Comparison of ENCODE assay signal across 8 cellular contexts in genomic region chr16:81006472-81007311, GRCh38. TPM values are rescaled to one million over a fixed set of nuclear protein-coding genes. Genes with fewer than 3 reads are reported as not detected.
DNase-seq lines count a peak whose midpoint lies in the region; ATAC-seq and TF ChIP-seq lines count a peak whose summit lies in the region.

Gene CENPN (plus strand): TSS chr16:81007214. CDS start chr16:81011940, 4,726 bp downstream.
Gene CMC2 (minus strand): TSS chr16:81006885. CDS start chr16:80997394, 9,491 bp downstream.

- H3K36me3 Mint-ChIP-seq in immature natural killer cell: peaks cover 0 to 6% (median 0%) of the 10 kb centered on the region in 3 donors

- peak within 1 kb of the TSS; percentile 98 to 100 (median 100) for H3K27ac Mint-ChIP-seq in immature natural killer cell

- H3K27ac ChIP-seq in caudate nucleus (ENCODE audit: low read depth, low read length): peak within 1 kb of the TSS; percentile 100

- H3K27me3 Mint-ChIP-seq in immature natural killer cell (ENCODE audit: low read depth in 3 of 3): peaks cover 18 to 35% (median 22%) of the 10 kb centered on the region in 3 donors

- no peaks in the 10 kb centered on the region for H3K9me3 Mint-ChIP-seq in immature natural killer cell

- peak within 1 kb of the TSS; percentile 88 to 100 (median 98) for H3K4me3 Mint-ChIP-seq in immature natural killer cell

- peaks cover 43 to 54% of the 10 kb centered on the region in 2 donors for H3K4me1 Mint-ChIP-seq in immature natural killer cell

- ATAC-seq in GM19035 (IDR thresholded peaks at IDR 0.05; ENCODE audit: unreplicated experiment) (peak; percentile 84), HG03342 (IDR thresholded peaks at IDR 0.05; ENCODE audit: unreplicated experiment) (peak; percentile 81)

- TF ChIP-seq CTCF in AG09319 (IDR thresholded peaks at IDR 0.05; ENCODE audit: low read depth, low read length): no peak

- DNase-seq in AG09319 (ENCODE audit: extremely low read depth, low read depth) (peak; percentile 99), NCI-H345 treated with DMSO at 0.1 percent for 48 hours (lab: John Stamatoyannopoulos, UW; ENCODE audit: unreplicated experiment) (peak; percentile 86), caudate nucleus (lab: John Stamatoyannopoulos, UW) (peak; percentile 79 to 100 (median 98)), immature natural killer cell (peak; percentile 99 to 100 (median 99)), smooth muscle cell of the brain vasculature (ENCODE audit: low read depth, low spot score) (peak; percentile 99)
- DNase-seq in activated CD4-positive, CD25-positive, alpha-beta regulatory T cell (lab: John Stamatoyannopoulos, UW): peak; percentile 89 to 94 (median 94)

RNA-seq across cellular contexts. Expression of gene CENPN, which starts in this region (rescaled TPM):
- 10 to 100 TPM in 1 of 3 donors, 1 to 10 TPM in 2; 4.5 to 11.6 (median 7.8) TPM for polyA plus RNA-seq in immature natural killer cell

RNA-seq across cellular contexts. Expression of gene CMC2, which starts in this region (rescaled TPM):
- polyA plus RNA-seq in immature natural killer cell: 100 to 1,000 TPM in 2 of 3 donors, 10 to 100 TPM in 1; 89.9 to 132 (median 113) TPM

Comparison
In these comparisons a context has a peak if more than half of its experiments do, and no peak if none do; other contexts are left out.
1. Peak in every context shown above with its lines: DNase-seq, ATAC-seq and H3K27ac ChIP-seq.